27 cellular contexts compared by ENCODE assay signal in the genomic region with DNA sequence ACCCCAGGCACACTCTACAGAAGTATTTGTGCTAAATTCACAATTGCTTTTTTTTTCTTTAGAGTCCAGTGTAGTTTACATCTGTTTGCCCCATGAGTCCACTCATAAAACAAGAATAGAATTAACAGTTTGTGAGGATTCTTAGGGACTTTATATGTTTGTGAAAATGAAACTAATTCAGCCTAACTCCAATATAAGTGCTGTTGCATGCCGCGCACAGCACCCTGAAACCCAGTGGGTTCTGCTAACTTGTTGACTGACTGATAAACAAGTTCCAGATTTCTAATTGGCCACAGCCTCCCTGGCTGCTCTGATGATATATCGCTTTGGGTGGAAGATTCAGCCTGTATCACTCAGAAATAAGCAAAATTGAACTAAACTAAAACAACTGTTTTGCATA.
"Had no signal": no experiment of that assay in that cellular context is flagged by ENCODE, and none has a peak within 500 bp of the region (broad histone marks: within the 10 kb centered on the region; RNA-seq: fewer than 3 reads in every experiment).

No MANE protein-coding gene starts in this region.

- H3K27me3 ChIP-seq: left lung, pancreas, stomach, testis, thyroid gland, transverse colon, upper lobe of left lung, vagina had no signal

- H3K27ac ChIP-seq: left lung, lower lobe of right lung, pancreas, prostate gland, skin epidermis, stomach, testis, thyroid gland, transverse colon, upper lobe of left lung, vagina had no signal

- ATAC-seq: left colon; lower lobe of right lung; naive thymus-derived CD8-positive, alpha-beta T cell; pancreas; right cardiac atrium; sciatic nerve; stimulated activated naive B cell treated with anti-CD40 and anti-IgM and Interleukin-4, amounts not matched to agents 10 μg/mL and 1 μg/mL and 100 μg/mL, for 72 hours; stimulated activated naive CD8-positive, alpha-beta T cell treated with anti-CD3 and anti-CD28 coated beads, Interleukin-15, Interleukin-2, amounts not matched to agents 100 U/mL and 50 U/mL, for 24 hours had no signal

- H3K36me3 ChIP-seq: left lung, lower lobe of right lung, pancreas, prostate gland, stomach, thyroid gland, transverse colon, upper lobe of left lung, vagina had no signal

- DNase-seq: kidney; left colon; left lung; lower lobe of right lung; mammary epithelial cell; mesenchymal stem cell; naive thymus-derived CD8-positive, alpha-beta T cell; nucleus accumbens; pancreas; posterior cingulate gyrus; retina; stimulated activated CD4-positive, alpha-beta T cell treated with anti-CD3 and anti-CD28 coated beads, Interleukin-12 subunit alpha, Interleukin-12 subunit beta, amount 100 ng/mL, for 4 hours; stimulated activated CD4-positive, alpha-beta T cell treated with anti-CD3 and anti-CD28 coated beads, Interleukin-15, amount 100 ng/mL, for 24 hours; stimulated activated CD4-positive, alpha-beta T cell treated with anti-CD3 and anti-CD28 coated beads, Interleukin-2, amount 100 ng/mL, for 24 hours; stimulated activated CD4-positive, alpha-beta T cell treated with anti-CD3 and anti-CD28 coated beads, Interleukin-4, amount 100 ng/mL, for 1 hour; stimulated activated naive B cell treated with anti-CD40 and anti-IgM and Interleukin-4, amounts not matched to agents 10 μg/mL and 1 μg/mL and 100 μg/mL, for 72 hours; stimulated activated naive CD8-positive, alpha-beta T cell treated with anti-CD3 and anti-CD28 coated beads, Interleukin-15, Interleukin-2, amounts not matched to agents 100 U/mL and 50 U/mL, for 24 hours; stomach; testis; thyroid gland; transverse colon; upper lobe of left lung had no signal

- H3K4me3 ChIP-seq: left lung, lower lobe of right lung, pancreas, prostate gland, skin epidermis, stomach, testis, thyroid gland, transverse colon, upper lobe of left lung, vagina had no signal

- H3K4me1 ChIP-seq: left lung, lower lobe of right lung, pancreas, prostate gland, stomach, thyroid gland, transverse colon, upper lobe of left lung, vagina had no signal

- H3K9me3 ChIP-seq: left lung, pancreas, prostate gland, stomach, testis, thyroid gland, transverse colon, upper lobe of left lung, vagina had no signal

- FAIRE-seq: kidney, pancreas had no signal
